ENCODE assay signal across 9 cellular contexts in genomic region chr2:43312751-43313641, GRCh38.
A peak's percentile ranks its signal among the peaks of the same experiment; 100 is the strongest.
DNase-seq lines count a peak whose midpoint lies in the region; ATAC-seq and TF ChIP-seq lines count a peak whose summit lies in the region.
"Had no signal": no experiment of that assay in that cellular context is flagged by ENCODE, and none has a peak within 500 bp of the region (broad histone marks: within the 10 kb centered on the region; RNA-seq: fewer than 3 reads in every experiment).

No MANE protein-coding gene starts in this region.

- dilution Hi-C loops in IMR-90 (cut with HindIII; ENCODE audit: low sequenced_read_pairs, unreplicated experiment): no loop called here

- H2BK120ac ChIP-seq in IMR-90 (ENCODE audit: low read depth, low read length): peak overlapping the region; percentile 30; the same call in 1 of the 2 replicates

- peak overlapping the region; percentile 13; the same call in 1 of the 2 replicates for H3K4me2 ChIP-seq in IMR-90 (ENCODE audit: low read depth, low read length)

- H2BK15ac ChIP-seq in IMR-90 (ENCODE audit: low read depth, low read length): no peak overlapping the region

- no peak overlapping the region for H3K4me3 ChIP-seq in IMR-90 (ENCODE audit: insufficient read depth, low read depth, low read length)
- H3K4me3 ChIP-seq: colonic mucosa had no signal

- H2AK5ac ChIP-seq in IMR-90 (ENCODE audit: low read depth, low read length): no peak overlapping the region

- no peaks in the 10 kb centered on the region for H3K36me3 ChIP-seq in IMR-90 (ENCODE audit: control insufficient read depth, insufficient read depth, low read length)
- H3K36me3 ChIP-seq: colonic mucosa had no signal

- H3K18ac ChIP-seq in IMR-90 (ENCODE audit: low read depth, low read length): no peak overlapping the region; the same call in 1 of the 2 replicates

- H3K14ac ChIP-seq in IMR-90 (replicated peaks; ENCODE audit: low read depth, low read length): no peak overlapping the region

- peaks cover 10% of the 10 kb centered on the region for H3K4me1 ChIP-seq in IMR-90 (ENCODE audit: control insufficient read depth, insufficient read depth, low read length)

- no peak overlapping the region for H4K91ac ChIP-seq in IMR-90 (ENCODE audit: insufficient read depth, low read depth, low read length)

- peaks cover 43% of the 10 kb centered on the region for H3K4me1 Mint-ChIP-seq in mesothelial cell of epicardium

- H4K5ac ChIP-seq in IMR-90 (ENCODE audit: low read depth, low read length): no peak overlapping the region

- peaks cover 2% of the 10 kb centered on the region for H3K36me3 Mint-ChIP-seq in mesothelial cell of epicardium

- H3K4ac ChIP-seq in IMR-90 (ENCODE audit: low read depth, low read length): peak overlapping the region; percentile 86; the same call in 1 of the 2 replicates

- H3K79me1 ChIP-seq in IMR-90 (ENCODE audit: low read depth in 1 of 2, low read length in 2 of 2): no peaks in the 10 kb centered on the region

- H2BK5ac ChIP-seq in IMR-90 (ENCODE audit: low read depth, low read length, poor library complexity, severe bottlenecking): no peak overlapping the region

- in situ Hi-C loops in IMR-90 (cut with MboI; ENCODE audit: low sequenced_read_pairs): no loop called here

- peaks cover 8% of the 10 kb centered on the region; the same call in 1 of the 2 replicates for H4K20me1 ChIP-seq in IMR-90 (ENCODE audit: insufficient read depth, low read length)

- 0 out of 2 replicates have a peak, but pooled peaks cover 2% of the 10 kb centered on the region for H3K27me3 ChIP-seq in IMR-90 (ENCODE audit: control insufficient read depth, insufficient read depth, low read length)
- H3K27me3 ChIP-seq: colonic mucosa had no signal

- intact Hi-C loops in IMR-90 (cut with micrococcal nuclease): no loop called here

- H2AK9ac ChIP-seq in IMR-90 (replicated peaks; ENCODE audit: low read depth, low read length, poor library complexity): no peak overlapping the region

- POLR2A ChIA-PET in IMR-90 (lab: Charles Lee; ENCODE audit: unreplicated experiment): interaction anchor here (0.6 kb wide), 1 partner anchor 169 kb away, joined by 10 read pairs; no protein-coding TSS in a partner anchor

- CTCF ChIA-PET in IMR-90 (lab: Yijun Ruan, JAX): interaction anchor here (0.7 to 1.4 kb wide), 2 partner anchors 10 to 44 kb away, joined by 3 to 4 read pairs; no protein-coding TSS in a partner anchor

- no peak overlapping the region for H2AFZ ChIP-seq in IMR-90 (replicated peaks; ENCODE audit: low read length, poor library complexity)

- H3K56ac ChIP-seq in IMR-90 (ENCODE audit: extremely low read depth, insufficient read depth, low read length): no peak overlapping the region

- TF ChIP-seq RAD21 in IMR-90 (IDR thresholded peaks at IDR 0.05; ENCODE audit: low read length): 0 out of 2 replicates have a peak, but pooled peaks have one; percentile 15

- DNase-seq in AG08395 (ENCODE audit: low spot score) (peak; percentile 70), IMR-90 (peak; percentile 88), cerebellum (ENCODE audit: low spot score) (peak; percentile 38), mesothelial cell of epicardium (ENCODE audit: low spot score in 2 of 2, unreplicated experiment in 2 of 2) (no peak), pons (ENCODE audit: low spot score) (no peak), COR-L47 (lab: John Stamatoyannopoulos, UW) (no peak), HuH-7.5 (ENCODE audit: low spot score) (no peak)
- DNase-seq: colonic mucosa had no signal

- peaks cover 5% of the 10 kb centered on the region for H3K9me3 Mint-ChIP-seq in mesothelial cell of epicardium

- H3K9me1 ChIP-seq in IMR-90 (ENCODE audit: insufficient read depth, low read length): no peaks in the 10 kb centered on the region

- H3K4me3 Mint-ChIP-seq in mesothelial cell of epicardium: no peak overlapping the region

- ATAC-seq in IMR-90 (ENCODE audit: low read depth) (peak; percentile 94), GM18907 (IDR thresholded peaks at IDR 0.05; ENCODE audit: unreplicated experiment) (no peak)

- WGBS in IMR-90 (ENCODE audit: extremely low coverage in 2 of 2, insufficient read length in 1 of 2), 2 experiments: no CpG with 5 or more reads among the region's 7 CpGs

- no TSS peak for BruUV-seq in IMR-90 (replicated peaks; lab: Mats Ljungman, UMichigan)

- H3K9me3 ChIP-seq in IMR-90 (ENCODE audit: control insufficient read depth, insufficient read depth, low read length): no peaks in the 10 kb centered on the region
- H3K9me3 ChIP-seq: colonic mucosa had no signal

- H2BK20ac ChIP-seq in IMR-90 (ENCODE audit: low read depth, low read length): no peak overlapping the region

- no peak overlapping the region for H3K27ac ChIP-seq in IMR-90 (ENCODE audit: insufficient read depth, low read length)

- no peak overlapping the region for H4K8ac ChIP-seq in IMR-90 (ENCODE audit: low read depth in 2 of 2, low read length in 2 of 2)

- no peak overlapping the region for H3K23ac ChIP-seq in IMR-90 (ENCODE audit: low read depth, low read length)

- TF ChIP-seq POLR2A in IMR-90 (IDR thresholded peaks at IDR 0.05; ENCODE audit: low read depth, low read length): no peak

- H3K27ac Mint-ChIP-seq in mesothelial cell of epicardium: peak overlapping the region; percentile 63

- H3K27me3 Mint-ChIP-seq in mesothelial cell of epicardium (ENCODE audit: low read depth): no peaks in the 10 kb centered on the region

- TF ChIP-seq CTCF in IMR-90 (conservative IDR thresholded peaks at IDR 0.05; ENCODE audit: low read depth, low read length): no peak
- TF ChIP-seq CTCF in mesothelial cell of epicardium (IDR thresholded peaks at IDR 0.05; ENCODE audit: unreplicated experiment): no peak

- no peak overlapping the region for H3K9ac ChIP-seq in IMR-90 (ENCODE audit: low read depth, low read length)

TF ChIP-seq in IMR-90, 13 proteins besides CTCF, POLR2A, EP300 and RAD21:
- TF ChIP-seq BHLHE40 (IDR thresholded peaks at IDR 0.05; ENCODE audit: low read depth, low read length) (no peak), CHD1 (IDR thresholded peaks at IDR 0.05; ENCODE audit: low read depth, low read length) (no peak), MXI1 (IDR thresholded peaks at IDR 0.05; ENCODE audit: borderline replicate concordance, low read depth, low read length) (no peak), MAZ (IDR thresholded peaks at IDR 0.05; ENCODE audit: borderline replicate concordance, low read depth, low read length) (no peak), MAFK (IDR thresholded peaks at IDR 0.05; ENCODE audit: low read depth, low read length) (no peak; the same call in 1 of the 2 replicates), CEBPB (IDR thresholded peaks at IDR 0.05; ENCODE audit: low read depth, low read length) (peak; percentile 44; the same call in 1 of the 2 replicates), FOS (IDR thresholded peaks at IDR 0.05; ENCODE audit: low read depth, low read length) (0 out of 2 replicates have a peak, but pooled peaks have one; percentile 65), RCOR1 (IDR thresholded peaks at IDR 0.05; ENCODE audit: insufficient replicate concordance, low read length) (peak; percentile 78), SMC3 (IDR thresholded peaks at IDR 0.05; ENCODE audit: low read depth, low read length) (no peak), RFX5 (IDR thresholded peaks at IDR 0.05; ENCODE audit: low read depth, low read length) (no peak), NFE2L2 (IDR thresholded peaks at IDR 0.05; ENCODE audit: low read depth, low read length) (no peak), USF2 (IDR thresholded peaks at IDR 0.05; ENCODE audit: low read depth, low read length) (no peak), ELK1 (IDR thresholded peaks at IDR 0.05; ENCODE audit: borderline replicate concordance, low read depth, low read length) (no peak)

Comparison
In these comparisons a context has a peak if more than half of its experiments do, and no peak if none do; other contexts are left out.
1. DNase-seq: peak in AG08395 (single experiment), IMR-90 (single experiment) and cerebellum (single experiment); none in mesothelial cell of epicardium (0 of 2), pons (single experiment), COR-L47 (single experiment) and HuH-7.5 (single experiment).